In the genomic region with DNA sequence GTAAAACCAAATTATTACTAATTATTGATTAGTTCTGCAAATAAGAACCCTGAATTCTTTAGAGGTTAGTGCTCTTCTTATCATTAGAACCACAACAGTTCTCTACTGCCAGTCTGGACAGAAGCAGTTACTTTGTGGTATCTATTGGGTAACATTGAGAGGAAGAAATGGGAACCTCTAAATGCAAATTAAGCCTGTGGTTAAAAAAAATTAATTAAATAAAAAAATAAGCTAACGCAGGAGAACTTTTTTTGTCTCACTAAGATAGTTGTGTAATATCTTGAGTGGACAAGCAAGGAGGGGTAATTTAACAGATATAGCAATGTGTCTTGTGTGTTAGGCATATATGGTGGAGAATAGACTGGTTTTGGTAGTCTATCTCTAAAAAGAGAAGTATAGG, we compare ENCODE assay signal across 18 cellular contexts. TPM values are rescaled to one million over a fixed set of nuclear protein-coding genes. Genes with fewer than 3 reads are reported as not detected.
A peak's percentile ranks its signal among the peaks of the same experiment; 100 is the strongest.
DNase-seq lines count a peak whose midpoint lies in the region; ATAC-seq, FAIRE-seq and TF ChIP-seq lines count a peak whose summit lies in the region.
"Had no signal": no experiment of that assay in that cellular context is flagged by ENCODE, and none has a peak within 500 bp of the region (broad histone marks: within the 10 kb centered on the region; RNA-seq: fewer than 3 reads in every experiment).

No MANE protein-coding gene starts in this region.

- WGBS in GM12878 (ENCODE audit: insufficient coverage, insufficient replicate concordance, low lambda C conversion rate, missing lambda C conversion rate) = 5% methylated on average over 1 of the region's 1 CpG
- WGBS in GM23248 (ENCODE audit: low coverage in 1 of 2, low lambda C conversion rate in 2 of 2, missing lambda C conversion rate in 2 of 2), 2 experiments = 30% methylated on average over 1 of the region's 1 CpG

- H3K79me2 ChIP-seq in GM12878 (ENCODE audit: control insufficient read depth, insufficient read depth, low read length) (no peaks in the 10 kb centered on the region), GM23248 (ENCODE audit: insufficient read depth) (no peaks in the 10 kb centered on the region)

- H3K27ac ChIP-seq in BLaER1 treated with 17β-estradiol and CSF1 and Interleukin-3, amounts not matched to agents 10 nM and 100 nM = peak overlapping the region in 10 of 11 experiments; percentile 8 to 97 (median 88); a peak in 18 of 22 replicates
- no peak overlapping the region for H3K27ac ChIP-seq in GM12878 (ENCODE audit: control insufficient read depth, insufficient read depth)
- no peak overlapping the region for H3K27ac ChIP-seq in GM23248
- H3K27ac ChIP-seq: dorsolateral prefrontal cortex, esophagus muscularis mucosa had no signal

- no peak overlapping the region for H2AFZ ChIP-seq in GM12878 (ENCODE audit: control insufficient read depth, low read depth, low read length)
- H2AFZ ChIP-seq in GM23248 = no peak overlapping the region
- H2AFZ ChIP-seq: GM23338 had no signal

- intact Hi-C loops in GM12878 (cut with micrococcal nuclease; ENCODE audit: unreplicated experiment) = no loop called here

- CTCF ChIA-PET in GM12878 (lab: Yijun Ruan, JAX) = interaction anchor here (1.1 kb wide), 1 partner anchor 183 kb away, joined by 3 read pairs; no protein-coding TSS in a partner anchor

- no TSS peak for BruUV-seq in GM12878 (replicated peaks; lab: Mats Ljungman, UMichigan)

- RAD21 ChIA-PET in GM12878 (lab: Charles Lee; ENCODE audit: unreplicated experiment) = no interaction called here

- TF ChIP-seq EP300 in GM12878 (IDR thresholded peaks at IDR 0.05; ENCODE audit: borderline replicate concordance in 1 of 2, control insufficient read depth in 1 of 2, low read depth in 2 of 2, low read length in 2 of 2) = no peak

- POLR2A ChIA-PET in GM12878 (lab: Charles Lee) = no interaction called here

- no peak for TF ChIP-seq RAD21 in GM12878 (IDR thresholded peaks at IDR 0.05; ENCODE audit: insufficient read depth, low read depth, low read length)

- H3K9ac ChIP-seq in BLaER1 treated with 17β-estradiol and CSF1 and Interleukin-3, amounts not matched to agents 10 nM and 100 nM = peak overlapping the region in 7 of 11 experiments; percentile 2 to 76 (median 74); a peak in 13 of 22 replicates
- H3K9ac ChIP-seq in GM12878 (ENCODE audit: control insufficient read depth, insufficient read depth, low read length) = no peak overlapping the region
- no peak overlapping the region for H3K9ac ChIP-seq in GM23248

- no peak for TF ChIP-seq POLR2A in GM12878 (IDR thresholded peaks at IDR 0.05; ENCODE audit: low read depth, low read length)

- H3K4me2 ChIP-seq in BLaER1 treated with 17β-estradiol and CSF1 and Interleukin-3, amounts not matched to agents 10 nM and 100 nM = peak overlapping the region in 9 of 11 experiments; percentile 7 to 83 (median 63); a peak in 14 of 22 replicates
- no peak overlapping the region for H3K4me2 ChIP-seq in GM12878 (ENCODE audit: control insufficient read depth, insufficient read depth)
- no peak overlapping the region for H3K4me2 ChIP-seq in GM23248 (ENCODE audit: unreplicated experiment)
- H3K4me2 ChIP-seq: GM23338 had no signal

- DNase-seq in NOMO-1 treated with DMSO at 0.1 percent for 48 hours (lab: John Stamatoyannopoulos, UW; ENCODE audit: unreplicated experiment) = peak; percentile 98
- DNase-seq in GM12878 (ENCODE audit: low read depth, low spot score) = no peak
- DNase-seq in HuH-7 (ENCODE audit: low spot score) = no peak
- DNase-seq in GM23248 = no peak
- DNase-seq in stimulated activated CD4-positive, alpha-beta T cell treated with anti-CD3 and anti-CD28 coated beads, Interleukin-12 subunit alpha, Interleukin-12 subunit beta, amount 100 ng/mL, for 4 hours = no peak
- no peak for DNase-seq in ureter (ENCODE audit: low spot score)
- DNase-seq: activated CD4-positive, alpha-beta T cell treated with anti-CD3 and anti-CD28 coated beads for 4 hours; activated naive CD4-positive, alpha-beta T cell treated with anti-CD3 and anti-CD28 coated beads, Interleukin-2, amount 50 U/mL, for 16 hours; dorsolateral prefrontal cortex; kidney; midbrain; NCI-H1092; NCI-H774; trophoblast cell had no signal

- no peak for FAIRE-seq in GM12878 (lab: Jason Lieb, UNC)
- FAIRE-seq: kidney had no signal

- no peaks in the 10 kb centered on the region for H3K9me2 ChIP-seq in GM23248 (ENCODE audit: insufficient read depth)

- H3K4me3 ChIP-seq in BLaER1 treated with 17β-estradiol and CSF1 and Interleukin-3, amounts not matched to agents 10 nM and 100 nM = no peak overlapping the region; a peak in 1 of 20 replicates
- H3K4me3 ChIP-seq in GM12878 (no peak overlapping the region), GM23248 (no peak overlapping the region)
- H3K4me3 ChIP-seq: dorsolateral prefrontal cortex, esophagus muscularis mucosa, GM23338 had no signal

- no peaks in the 10 kb centered on the region for H3K27me3 ChIP-seq in BLaER1 treated with 17β-estradiol and CSF1 and Interleukin-3, amounts not matched to agents 10 nM and 100 nM
- no peaks in the 10 kb centered on the region for H3K27me3 ChIP-seq in GM12878 (replicated peaks in 1 of 2; ENCODE audit: control insufficient read depth in 2 of 2, insufficient read depth in 2 of 2, low read length in 1 of 2)
- H3K27me3 ChIP-seq in GM23248 (replicated peaks; ENCODE audit: insufficient read depth) = 0 out of 2 replicates have a peak, but pooled peaks cover 4% of the 10 kb centered on the region
- H3K27me3 ChIP-seq: esophagus muscularis mucosa had no signal

- in situ Hi-C loops in GM12878 (cut with MboI) (no loop called here), GM23248 (cut with MboI) (no loop called here)

- no peaks in the 10 kb centered on the region for H3K36me3 ChIP-seq in BLaER1 treated with 17β-estradiol and CSF1 and Interleukin-3, amounts not matched to agents 10 nM and 100 nM
- no peaks in the 10 kb centered on the region for H3K36me3 ChIP-seq in GM12878 (ENCODE audit: control insufficient read depth in 2 of 2, insufficient read depth in 2 of 2, low read length in 1 of 2)
- H3K36me3 ChIP-seq in GM23248 (ENCODE audit: low read depth) = no peaks in the 10 kb centered on the region
- H3K36me3 ChIP-seq: esophagus muscularis mucosa had no signal

- SMC1A ChIA-PET in GM12878 (lab: Charles Lee; ENCODE audit: uncharacterized antibody, unreplicated experiment) = no interaction called here

- no peak for TF ChIP-seq CTCF in GM12878 (IDR thresholded peaks at IDR 0.05 in 2 of 3, conservative IDR thresholded peaks at IDR 0.05 in 1 of 3; ENCODE audit: control insufficient read depth in 2 of 3, extremely low read depth in 1 of 3, insufficient read depth in 1 of 3, low read depth in 3 of 3, low read length in 3 of 3)

- H4K20me1 ChIP-seq in BLaER1 treated with 17β-estradiol and CSF1 and Interleukin-3, amounts not matched to agents 10 nM and 100 nM = no peaks in the 10 kb centered on the region
- H4K20me1 ChIP-seq in GM12878 (ENCODE audit: control insufficient read depth, insufficient read depth) = no peaks in the 10 kb centered on the region
- H4K20me1 ChIP-seq in GM23248 (ENCODE audit: insufficient read depth) = no peaks in the 10 kb centered on the region

- ATAC-seq in GM19468 (IDR thresholded peaks at IDR 0.05; ENCODE audit: extremely low read depth, unreplicated experiment) (peak; percentile 46), GM12878 (peak; percentile 65)
- ATAC-seq: GM23338 had no signal

- H3F3A ChIP-seq in GM23248 (ENCODE audit: insufficient read depth) = no peaks in the 10 kb centered on the region

- peaks cover 0 to 84% (median 48%) of the 10 kb centered on the region in 10 experiments; a peak in 15 of 20 replicates for H3K4me1 ChIP-seq in BLaER1 treated with 17β-estradiol and CSF1 and Interleukin-3, amounts not matched to agents 10 nM and 100 nM
- H3K4me1 ChIP-seq in GM12878 (ENCODE audit: control insufficient read depth, insufficient read depth, low read length) (no peaks in the 10 kb centered on the region), GM23248 (ENCODE audit: insufficient read depth) (no peaks in the 10 kb centered on the region)
- H3K4me1 ChIP-seq: esophagus muscularis mucosa had no signal

- peaks cover 0 to 20% (median 0%) of the 10 kb centered on the region in 11 experiments; a peak in 5 of 22 replicates for H3K9me3 ChIP-seq in BLaER1 treated with 17β-estradiol and CSF1 and Interleukin-3, amounts not matched to agents 10 nM and 100 nM (replicated peaks in 1 of 11)
- H3K9me3 ChIP-seq in GM12878 (replicated peaks; ENCODE audit: control insufficient read depth, insufficient read depth, low read length) (no peaks in the 10 kb centered on the region; the same call in 2 of the 3 replicates), GM23248 (ENCODE audit: low read depth) (no peaks in the 10 kb centered on the region)
- H3K9me3 ChIP-seq: esophagus muscularis mucosa had no signal

TF ChIP-seq in GM12878, 131 proteins besides CTCF, POLR2A, EP300 and RAD21 (continues in another document):
- TF ChIP-seq TCF12 (IDR thresholded peaks at IDR 0.05; ENCODE audit: low read depth, low read length) = no peak
- no peak for TF ChIP-seq NFYA (IDR thresholded peaks at IDR 0.05; ENCODE audit: borderline replicate concordance, low read depth, low read length)
- no peak for TF ChIP-seq TBL1XR1 (IDR thresholded peaks at IDR 0.05; ENCODE audit: low read depth, low read length)
- TF ChIP-seq SPI1 (IDR thresholded peaks at IDR 0.05; ENCODE audit: borderline replicate concordance, insufficient read depth, low read depth, low read length) = no peak
- TF ChIP-seq MYC (IDR thresholded peaks at IDR 0.05; ENCODE audit: insufficient read depth, insufficient read length, insufficient replicate concordance, low read length, severe bottlenecking) = no peak
- TF ChIP-seq RCOR1 (conservative IDR thresholded peaks at IDR 0.05; ENCODE audit: low read depth, low read length) = no peak

RNA-seq across cellular contexts. Expression of a gene that starts 32.9 kb away (rescaled TPM):
- 303 and 314 TPM in 2 replicates for total RNA-seq in GM12878 (2013; cell fraction: nucleolus; rRNA removed)
- 39.5 and 50.8 TPM in 2 replicates for total RNA-seq in GM12878 (2014; rRNA removed)
- 49.0 TPM in 2 replicates for total RNA-seq in GM12878 (2014; rRNA removed; fragmentation: Illumina TruSeq; extraction: Trizol)
- 42.9 and 44.4 TPM in 2 replicates for total RNA-seq in GM12878 (2021)
- polyA plus RNA-seq in GM12878 (2011; ENCODE audit: low read depth) = 6.6 TPM
- 21.1 and 23.4 TPM in 2 replicates for polyA plus RNA-seq in GM12878 (2011; rRNA removed)
- polyA plus RNA-seq in GM12878 (2011; cell fraction: cytosol; rRNA removed) = 9.7 and 10.7 TPM in 2 replicates
- 27.5 and 39.0 TPM in 2 replicates for polyA plus RNA-seq in GM12878 (2011; cell fraction: nucleus; rRNA removed)
- 10.1 and 13.3 TPM in 2 replicates for polyA plus RNA-seq in GM12878 (2012)
- polyA plus RNA-seq in GM12878 (2014; fragmentation: Illumina TruSeq; extraction: Trizol) = 25.7 and 29.4 TPM in 2 replicates
- polyA plus RNA-seq in GM12878 (2014; fragmentation: Nextera tagmentation; extraction: Ambion mirVana) = 1 to 10 TPM; 3.7 to 6.6 TPM
- polyA plus RNA-seq in GM12878 (2014; rRNA removed) = 16.0 and 18.5 TPM in 2 replicates
- 10 to 100 TPM; 29.3 to 29.7 TPM for polyA plus RNA-seq in GM12878 (2016; fragmentation: Nextera tagmentation; extraction: Ambion mirVana)
- 108 and 145 TPM in 2 replicates for polyA minus RNA-seq in GM12878 (2011; rRNA and poly(A)+ RNA removed)
- 17.4 and 17.9 TPM in 2 replicates for polyA minus RNA-seq in GM12878 (2011; cell fraction: cytosol; rRNA and poly(A)+ RNA removed)
- polyA minus RNA-seq in GM12878 (2011; cell fraction: nucleus; rRNA and poly(A)+ RNA removed) = 140 and 183 TPM in 2 replicates
- 5.6 and 7.6 TPM in 2 replicates for total RNA-seq in GM23248 (2014; rRNA removed; shearing (Covaris generic))
- 5.7 and 7.1 TPM in 2 replicates for polyA plus RNA-seq in GM23248 (2016; fragmentation: Nextera tagmentation; extraction: Ambion mirVana)
- total RNA-seq in ureter = 54.8 TPM

Comparison
In these comparisons a context has a peak if more than half of its experiments do, and no peak if none do; other contexts are left out.
1. H3K27ac ChIP-seq: peak in BLaER1 treated with 17β-estradiol and CSF1 and Interleukin-3, amounts not matched to agents 10 nM and 100 nM (10 of 11); none in GM12878 (single experiment) and GM23248 (single experiment).
2. H3K4me2 ChIP-seq: peak in BLaER1 treated with 17β-estradiol and CSF1 and Interleukin-3, amounts not matched to agents 10 nM and 100 nM (9 of 11); none in GM12878 (single experiment) and GM23248 (single experiment).
3. H3K9ac ChIP-seq: peak in BLaER1 treated with 17β-estradiol and CSF1 and Interleukin-3, amounts not matched to agents 10 nM and 100 nM (7 of 11); none in GM12878 (single experiment) and GM23248 (single experiment).